Comparison of ENCODE assay signal across 17 cellular contexts in the genomic region with DNA sequence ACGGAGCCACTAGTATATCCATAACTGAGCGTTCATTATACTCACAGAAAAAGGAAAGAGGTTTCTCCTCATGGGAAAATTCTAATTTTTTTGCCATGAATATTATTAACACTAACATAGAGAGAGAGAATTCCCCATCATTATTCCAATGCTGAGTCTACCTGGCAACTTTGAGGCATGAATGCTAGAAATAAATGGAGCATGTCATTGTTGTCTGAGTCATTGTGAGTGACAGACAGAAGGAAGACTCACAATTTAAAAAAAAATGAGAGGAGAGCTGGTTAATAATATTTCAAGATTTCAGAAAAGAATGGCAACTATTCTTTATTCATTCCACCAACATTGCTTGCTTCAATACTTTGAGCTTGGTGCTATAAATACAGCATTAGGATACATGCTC.
A peak's percentile ranks its signal among the peaks of the same experiment; 100 is the strongest.
DNase-seq lines count a peak whose midpoint lies in the region; ATAC-seq, FAIRE-seq and TF ChIP-seq lines count a peak whose summit lies in the region.
"Had no signal": no experiment of that assay in that cellular context is flagged by ENCODE, and none has a peak within 500 bp of the region (broad histone marks: within the 10 kb centered on the region; RNA-seq: fewer than 3 reads in every experiment).

No MANE protein-coding gene starts in this region.

- H3K4me3 ChIP-seq in A549 (no peak overlapping the region), epithelial cell of esophagus (ENCODE audit: low read length) (no peak overlapping the region), neural cell (ENCODE audit: low read length) (peak overlapping the region; percentile 32)
- H3K4me3 ChIP-seq: BLaER1 treated with 17β-estradiol and CSF1 and Interleukin-3, amounts not matched to agents 10 nM and 100 nM; GM23248 had no signal

- H3K9me2 ChIP-seq in neural cell (ENCODE audit: insufficient read depth, low read length) = no peaks in the 10 kb centered on the region

- POLR2A ChIA-PET in A549 (lab: Yijun Ruan, JAX) = no interaction called here

- ATAC-seq in A549 (no peak), HG02938 (IDR thresholded peaks at IDR 0.05; ENCODE audit: unreplicated experiment) (no peak), Right ventricle myocardium superior (ENCODE audit: poor library complexity) (no peak)

- no peaks in the 10 kb centered on the region for H4K20me1 ChIP-seq in neural cell (ENCODE audit: insufficient read depth)
- H4K20me1 ChIP-seq: BLaER1 treated with 17β-estradiol and CSF1 and Interleukin-3, amounts not matched to agents 10 nM and 100 nM had no signal

- peaks cover 33% of the 10 kb centered on the region; the same call in 2 of the 3 replicates for H3K4me1 ChIP-seq in A549

- intact Hi-C loops in Right ventricle myocardium superior (cut with DNase I) = no loop called here

- H2AFZ ChIP-seq in neural cell (ENCODE audit: low read depth, low read length) = no peak overlapping the region
- H2AFZ ChIP-seq: GM23248 had no signal

- FAIRE-seq in A549 (lab: Jason Lieb, UNC) = no peak
- FAIRE-seq: D721Med, H54 had no signal

- no peaks in the 10 kb centered on the region for H3F3A ChIP-seq in neural cell (ENCODE audit: insufficient read depth, low read length, poor library complexity, severe bottlenecking)

- no peak for TF ChIP-seq RAD21 in A549 (conservative IDR thresholded peaks at IDR 0.05 in 1 of 2, IDR thresholded peaks at IDR 0.05 in 1 of 2)
- TF ChIP-seq RAD21 in neural cell (conservative IDR thresholded peaks at IDR 0.05) = no peak

- H3K4me2 ChIP-seq in A549 (peak overlapping the region; percentile 55), neural cell (ENCODE audit: low read length) (no peak overlapping the region)
- H3K4me2 ChIP-seq: BLaER1 treated with 17β-estradiol and CSF1 and Interleukin-3, amounts not matched to agents 10 nM and 100 nM had no signal

- no peak overlapping the region for H3K9ac ChIP-seq in neural cell (ENCODE audit: low read length)
- H3K9ac ChIP-seq: BLaER1 treated with 17β-estradiol and CSF1 and Interleukin-3, amounts not matched to agents 10 nM and 100 nM; GM23248 had no signal

- DNase-seq in A549 (ENCODE audit: low read depth in 1 of 2, low spot score in 1 of 2) = no peak
- DNase-seq in DMS53 treated with DMSO at 0.1 percent for 48 hours (lab: John Stamatoyannopoulos, UW; ENCODE audit: unreplicated experiment) = peak; percentile 43
- peak; percentile 49 for DNase-seq in epithelial cell of esophagus (ENCODE audit: low read depth)
- DNase-seq in activated naive CD4-positive, alpha-beta T cell treated with anti-CD3 and anti-CD28 coated beads, Interleukin-2, amount 50 U/mL, for 16 hours = no peak
- no peak for DNase-seq in RKO (ENCODE audit: low spot score)
- DNase-seq in Right ventricle myocardium superior = no peak
- DNase-seq: CD4-positive, CD25-positive, alpha-beta regulatory T cell; DMS153; GF-D8; GM23248; IMR-90 had no signal

- H3K79me2 ChIP-seq in neural cell (replicated peaks; ENCODE audit: insufficient read depth, low read length) = no peaks in the 10 kb centered on the region

- CTCF ChIA-PET in A549 (lab: Yijun Ruan, JAX) = no interaction called here

- TF ChIP-seq EP300 in A549 (IDR thresholded peaks at IDR 0.05) (no peak), neural cell (conservative IDR thresholded peaks at IDR 0.05; ENCODE audit: poor library complexity, severe bottlenecking) (peak; percentile 73)

- no peaks in the 10 kb centered on the region for H3K9me3 ChIP-seq in A549
- no peaks in the 10 kb centered on the region for H3K9me3 ChIP-seq in neural cell (ENCODE audit: low read length)
- H3K9me3 ChIP-seq: BLaER1 treated with 17β-estradiol and CSF1 and Interleukin-3, amounts not matched to agents 10 nM and 100 nM had no signal

- no peaks in the 10 kb centered on the region for H3K27me3 ChIP-seq in neural cell (ENCODE audit: insufficient read depth, low read depth, low read length)
- H3K27me3 ChIP-seq: BLaER1 treated with 17β-estradiol and CSF1 and Interleukin-3, amounts not matched to agents 10 nM and 100 nM had no signal

- no peaks in the 10 kb centered on the region for H3K36me3 ChIP-seq in neural cell (ENCODE audit: insufficient read depth, low read length)
- H3K36me3 ChIP-seq: BLaER1 treated with 17β-estradiol and CSF1 and Interleukin-3, amounts not matched to agents 10 nM and 100 nM had no signal

- TF ChIP-seq CTCF in A549 (IDR thresholded peaks at IDR 0.05) = no peak
- TF ChIP-seq CTCF in epithelial cell of esophagus (IDR thresholded peaks at IDR 0.05; ENCODE audit: insufficient read depth, low read depth, low read length, missing control alignments) = no peak
- no peak for TF ChIP-seq CTCF in neural cell (IDR thresholded peaks at IDR 0.05; ENCODE audit: poor library complexity, severe bottlenecking)

- H3K27ac ChIP-seq in A549 (peak overlapping the region in 1 of 2 experiments; percentile 61; a peak in 2 of 6 replicates), neural cell (ENCODE audit: low read length) (peak overlapping the region; percentile 44)
- H3K27ac ChIP-seq: 22Rv1; BLaER1 treated with 17β-estradiol and CSF1 and Interleukin-3, amounts not matched to agents 10 nM and 100 nM; GM23248 had no signal

- TF ChIP-seq POLR2A in A549 (IDR thresholded peaks at IDR 0.05; ENCODE audit: low read length) = no peak

- WGBS in A549 (ENCODE audit: missing lambda C conversion rate) = 45% methylated on average over 2 of the region's 2 CpGs

TF ChIP-seq in A549, 52 proteins besides CTCF, POLR2A, EP300 and RAD21 (continues in another document):
- TF ChIP-seq REST (IDR thresholded peaks at IDR 0.05) = no peak
- TF ChIP-seq, protein P1, sequence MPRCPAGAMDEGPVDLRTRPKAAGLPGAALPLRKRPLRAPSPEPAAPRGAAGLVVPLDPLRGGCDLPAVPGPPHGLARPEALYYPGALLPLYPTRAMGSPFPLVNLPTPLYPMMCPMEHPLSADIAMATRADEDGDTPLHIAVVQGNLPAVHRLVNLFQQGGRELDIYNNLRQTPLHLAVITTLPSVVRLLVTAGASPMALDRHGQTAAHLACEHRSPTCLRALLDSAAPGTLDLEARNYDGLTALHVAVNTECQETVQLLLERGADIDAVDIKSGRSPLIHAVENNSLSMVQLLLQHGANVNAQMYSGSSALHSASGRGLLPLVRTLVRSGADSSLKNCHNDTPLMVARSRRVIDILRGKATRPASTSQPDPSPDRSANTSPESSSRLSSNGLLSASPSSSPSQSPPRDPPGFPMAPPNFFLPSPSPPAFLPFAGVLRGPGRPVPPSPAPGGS (IDR thresholded peaks at IDR 0.05) = no peak

TF ChIP-seq in neural cell, 6 proteins besides CTCF, POLR2A, EP300 and RAD21:
- TF ChIP-seq EZH2 (IDR thresholded peaks at IDR 0.05; ENCODE audit: borderline replicate concordance, insufficient read depth, low read length, poor library complexity, severe bottlenecking) (no peak), MXI1 (conservative IDR thresholded peaks at IDR 0.05; ENCODE audit: poor library complexity, severe bottlenecking) (no peak), POLR2AphosphoS5 (IDR thresholded peaks at IDR 0.05) (peak; percentile 46), REST (IDR thresholded peaks at IDR 0.05; ENCODE audit: borderline replicate concordance) (peak; percentile 96)

Comparison
In these comparisons a context has a peak if more than half of its experiments do, and no peak if none do; other contexts are left out.
1. DNase-seq: peak in DMS53 treated with DMSO at 0.1 percent for 48 hours (single experiment) and epithelial cell of esophagus (single experiment); none in A549 (0 of 2), activated naive CD4-positive, alpha-beta T cell treated with anti-CD3 and anti-CD28 coated beads, Interleukin-2, amount 50 U/mL, for 16 hours (single experiment), RKO (single experiment) and Right ventricle myocardium superior (single experiment).